Comparison of ENCODE assay signal across 27 cellular contexts in genomic region chr5:14239951-14240350, GRCh38.
DNase-seq lines count a peak whose midpoint lies in the region; ATAC-seq and TF ChIP-seq lines count a peak whose summit lies in the region.
"Had no signal": no experiment of that assay in that cellular context is flagged by ENCODE, and none has a peak within 500 bp of the region (broad histone marks: within the 10 kb centered on the region; RNA-seq: fewer than 3 reads in every experiment).

No MANE protein-coding gene starts in this region.

- peaks cover 8% of the 10 kb centered on the region in 2 experiments for H3K36me3 ChIP-seq in mesenchymal stem cell (ENCODE audit: control insufficient read depth in 1 of 2, insufficient read depth in 2 of 2, low read depth in 1 of 2, low read length in 2 of 2)
- H3K36me3 ChIP-seq: SJSA1, upper lobe of left lung had no signal

- H3K18ac ChIP-seq in mesenchymal stem cell (ENCODE audit: low read depth in 1 of 2, low read length in 2 of 2) = no peak overlapping the region

- no peaks in the 10 kb centered on the region for H3K27me3 ChIP-seq in mesenchymal stem cell (ENCODE audit: control insufficient read depth in 1 of 2, insufficient read depth in 1 of 2, low read length in 2 of 2)
- H3K27me3 ChIP-seq: SJSA1, upper lobe of left lung had no signal

- H3K4me3 ChIP-seq in mesenchymal stem cell (ENCODE audit: insufficient read depth in 1 of 2, low read depth in 1 of 2, low read length in 2 of 2) = no peak overlapping the region
- H3K4me3 ChIP-seq: mucosa of descending colon, SJSA1, upper lobe of left lung had no signal

- H3K14ac ChIP-seq in mesenchymal stem cell (ENCODE audit: low read length in 2 of 2) = no peak overlapping the region

- no peaks in the 10 kb centered on the region for H3K9me3 Mint-ChIP-seq in HFFc6
- no peaks in the 10 kb centered on the region for H3K9me3 Mint-ChIP-seq in brain
- no peaks in the 10 kb centered on the region for H3K9me3 Mint-ChIP-seq in activated CD4-positive, alpha-beta memory T cell treated with anti-CD3 and anti-CD28 coated beads for 36 hours
- H3K9me3 Mint-ChIP-seq: activated CD4-positive, alpha-beta memory T cell treated with anti-CD3 and anti-CD28 coated beads, Interleukin-2, amount 10 ng/mL, durations not matched to agents 7 days and 5 days; activated naive CD4-positive, alpha-beta T cell treated with anti-CD3 and anti-CD28 coated beads, Interleukin-2, amount 50 U/mL, for 24 hours; activated T-helper 2 cell treated with anti-CD3 and anti-CD28 coated beads, Interferon-gamma antibody, Interleukin-2, Interleukin-4, amounts not matched to agents 10 μg/mL and 5 μg/mL and 100 μg/mL, durations not matched to agents 14 hours and 24 hours and 36 hours; CD4-positive, alpha-beta memory T cell; H9; nephron progenitor cell; T-helper 1 cell treated with Interleukin-12 subunit alpha and Interleukin-12 subunit beta and Interleukin-4 antibody, amounts not matched to agents 30 μg/mL and 1 μg/mL, for 36 hours had no signal

- H3K27me3 Mint-ChIP-seq in HFFc6 (ENCODE audit: insufficient read depth) (peaks cover 4% of the 10 kb centered on the region; the same call in 1 of the 2 replicates), brain (no peaks in the 10 kb centered on the region)
- H3K27me3 Mint-ChIP-seq in activated CD4-positive, alpha-beta memory T cell treated with anti-CD3 and anti-CD28 coated beads for 36 hours = peaks cover 9% of the 10 kb centered on the region
- H3K27me3 Mint-ChIP-seq: CD4-positive, alpha-beta memory T cell had no signal

- no peak overlapping the region for H2BK15ac ChIP-seq in mesenchymal stem cell (ENCODE audit: low read depth, poor library complexity, severe bottlenecking)

- H3K27ac ChIP-seq in mesenchymal stem cell (ENCODE audit: low read length, poor library complexity, severe bottlenecking) = no peak overlapping the region
- H3K27ac ChIP-seq: KMS-11, parathyroid adenoma, SJSA1, upper lobe of left lung had no signal

- POLR2A ChIA-PET in activated CD4-positive, alpha-beta memory T cell treated with anti-CD3 and anti-CD28 coated beads for 36 hours (lab: Charles Lee) = no interaction called here

- no peak overlapping the region for H2AFZ ChIP-seq in mesenchymal stem cell (ENCODE audit: low read depth, low read length)
- H2AFZ ChIP-seq: parathyroid adenoma had no signal

- no peak for ATAC-seq in left colon
- ATAC-seq: mucosa of descending colon had no signal

- no peak overlapping the region for H2BK5ac ChIP-seq in mesenchymal stem cell (ENCODE audit: low read depth, low read length, poor library complexity, severe bottlenecking)

- H3K9me3 ChIP-seq in mesenchymal stem cell (ENCODE audit: control insufficient read depth, low read length) = no peaks in the 10 kb centered on the region
- H3K9me3 ChIP-seq: mucosa of descending colon, SJSA1, upper lobe of left lung had no signal

- no peak overlapping the region for H4K8ac ChIP-seq in mesenchymal stem cell (ENCODE audit: low read length)

- H4K91ac ChIP-seq in mesenchymal stem cell (ENCODE audit: low read length) = no peak overlapping the region

- 100% methylated on average over 1 of the region's 2 CpGs for WGBS in mesenchymal stem cell

- no peak overlapping the region for H3K4me2 ChIP-seq in mesenchymal stem cell (ENCODE audit: low read length, poor library complexity, severe bottlenecking)

- H3K4ac ChIP-seq in mesenchymal stem cell (ENCODE audit: low read depth in 1 of 2, low read length in 2 of 2) = no peak overlapping the region

- peaks cover 7% of the 10 kb centered on the region; the same call in 1 of the 2 replicates for H3K36me3 Mint-ChIP-seq in HFFc6 (ENCODE audit: low read depth)
- H3K36me3 Mint-ChIP-seq in brain = no peaks in the 10 kb centered on the region
- no peaks in the 10 kb centered on the region for H3K36me3 Mint-ChIP-seq in activated CD4-positive, alpha-beta memory T cell treated with anti-CD3 and anti-CD28 coated beads for 36 hours
- H3K36me3 Mint-ChIP-seq: activated naive CD4-positive, alpha-beta T cell treated with anti-CD3 and anti-CD28 coated beads, Interleukin-2, amount 50 U/mL, for 24 hours; CD4-positive, alpha-beta memory T cell had no signal

- H2BK12ac ChIP-seq in mesenchymal stem cell (ENCODE audit: low read length in 2 of 2) = no peak overlapping the region

- H3K9ac ChIP-seq in mesenchymal stem cell (ENCODE audit: low read length) = peak overlapping the region; percentile 31
- H3K9ac ChIP-seq: KMS-11, parathyroid adenoma had no signal

- H2AK5ac ChIP-seq in mesenchymal stem cell (ENCODE audit: low read length, severe bottlenecking) = no peak overlapping the region

- H3K79me1 ChIP-seq in mesenchymal stem cell (replicated peaks; ENCODE audit: low read length, poor library complexity, severe bottlenecking) = no peaks in the 10 kb centered on the region

- CTCF ChIA-PET in activated CD4-positive, alpha-beta memory T cell treated with anti-CD3 and anti-CD28 coated beads for 36 hours (lab: Charles Lee) = no interaction called here

- H3K4me1 ChIP-seq in mesenchymal stem cell (ENCODE audit: control insufficient read depth, insufficient read depth, low read depth, low read length) = peaks cover 24% of the 10 kb centered on the region
- H3K4me1 ChIP-seq: parathyroid adenoma had no signal

- peaks cover 98% of the 10 kb centered on the region for H3K4me1 Mint-ChIP-seq in HFFc6 (ENCODE audit: low read depth)
- H3K4me1 Mint-ChIP-seq in brain = peaks cover 96% of the 10 kb centered on the region
- H3K4me1 Mint-ChIP-seq in activated CD4-positive, alpha-beta memory T cell treated with anti-CD3 and anti-CD28 coated beads for 36 hours (ENCODE audit: low read depth) = no peaks in the 10 kb centered on the region
- H3K4me1 Mint-ChIP-seq: activated CD4-positive, alpha-beta memory T cell treated with anti-CD3 and anti-CD28 coated beads, Interleukin-2, amount 10 ng/mL, durations not matched to agents 7 days and 5 days; activated naive CD4-positive, alpha-beta T cell treated with anti-CD3 and anti-CD28 coated beads, Interleukin-2, amount 50 U/mL, for 24 hours; CD4-positive, alpha-beta memory T cell had no signal

- TF ChIP-seq CTCF in HFFc6 (IDR thresholded peaks at IDR 0.05) (no peak), brain (conservative IDR thresholded peaks at IDR 0.05) (no peak)

- H3K23ac ChIP-seq in mesenchymal stem cell (ENCODE audit: low read length in 2 of 2) = no peak overlapping the region

- H3K4me3 Mint-ChIP-seq in HFFc6 (peak overlapping the region; percentile 54), brain (no peak overlapping the region)
- H3K4me3 Mint-ChIP-seq in activated CD4-positive, alpha-beta memory T cell treated with anti-CD3 and anti-CD28 coated beads for 36 hours = no peak overlapping the region
- H3K4me3 Mint-ChIP-seq: activated CD4-positive, alpha-beta memory T cell treated with anti-CD3 and anti-CD28 coated beads, Interleukin-2, amount 10 ng/mL, durations not matched to agents 7 days and 5 days; activated naive CD4-positive, alpha-beta T cell treated with anti-CD3 and anti-CD28 coated beads, Interleukin-2, amount 50 U/mL, for 24 hours; nephron progenitor cell; T-helper 1 cell treated with Interleukin-12 subunit alpha and Interleukin-12 subunit beta and Interleukin-4 antibody, amounts not matched to agents 30 μg/mL and 1 μg/mL, for 36 hours had no signal

- intact Hi-C loops in activated CD4-positive, alpha-beta memory T cell treated with anti-CD3 and anti-CD28 coated beads for 36 hours (cut with micrococcal nuclease) = no loop called here
- intact Hi-C loops in left colon (cut with DNase I, micrococcal nuclease) = no loop called here

- DNase-seq in HFFc6 (no peak), mesenchymal stem cell (no peak), OCI-M1 (lab: John Stamatoyannopoulos, UW) (no peak), H4 (ENCODE audit: low spot score) (no peak), left colon (no peak)
- no peak for DNase-seq in activated CD4-positive, alpha-beta memory T cell treated with anti-CD3 and anti-CD28 coated beads for 36 hours
- DNase-seq: activated CD4-positive, alpha-beta memory T cell treated with anti-CD3 and anti-CD28 coated beads, Interleukin-2, amount 10 ng/mL, durations not matched to agents 7 days and 5 days; aorta; CD4-positive, alpha-beta memory T cell; central memory CD4-positive, alpha-beta T cell; dermis blood vessel endothelial cell; H9; MM.1S; mucosa of descending colon; NCI-H2029; NCI-H526; nephron progenitor cell; stimulated activated CD4-positive, alpha-beta T cell treated with anti-CD3 and anti-CD28 coated beads, Interleukin-12 subunit alpha, Interleukin-12 subunit beta, amount 100 ng/mL, for 4 hours; stimulated activated CD4-positive, alpha-beta T cell treated with anti-CD3 and anti-CD28 coated beads, Interleukin-4, amount 100 ng/mL, for 1 hour; upper lobe of left lung had no signal

- peak overlapping the region; percentile 67 for H3K27ac Mint-ChIP-seq in HFFc6
- H3K27ac Mint-ChIP-seq in brain = peak overlapping the region in 3 of 5 experiments; percentile 9 to 74 (median 25)
- H3K27ac Mint-ChIP-seq in activated CD4-positive, alpha-beta memory T cell treated with anti-CD3 and anti-CD28 coated beads for 36 hours = no peak overlapping the region
- H3K27ac Mint-ChIP-seq: activated CD4-positive, alpha-beta memory T cell treated with anti-CD3 and anti-CD28 coated beads, Interleukin-2, amount 10 ng/mL, durations not matched to agents 7 days and 5 days; activated naive CD4-positive, alpha-beta T cell treated with anti-CD3 and anti-CD28 coated beads, Interleukin-2, amount 50 U/mL, for 24 hours; activated T-helper 2 cell treated with anti-CD3 and anti-CD28 coated beads, Interferon-gamma antibody, Interleukin-2, Interleukin-4, amounts not matched to agents 10 μg/mL and 5 μg/mL and 100 μg/mL, durations not matched to agents 14 hours and 24 hours and 36 hours; CD4-positive, alpha-beta memory T cell; H9; T-helper 1 cell treated with Interleukin-12 subunit alpha and Interleukin-12 subunit beta and Interleukin-4 antibody, amounts not matched to agents 30 μg/mL and 1 μg/mL, for 36 hours had no signal

- no peak overlapping the region for H2BK120ac ChIP-seq in mesenchymal stem cell (ENCODE audit: low read depth, low read length)
